In genomic region chr6:4017058-4017457, GRCh38 we compare ENCODE assay signal across 8 cellular contexts.
DNase-seq lines count a peak whose midpoint lies in the region; ATAC-seq and TF ChIP-seq lines count a peak whose summit lies in the region.

No MANE protein-coding gene starts in this region.

- H3K4me3 ChIP-seq in HFF-Myc (replicated peaks; ENCODE audit: low read depth, low read length) (peak overlapping the region; percentile 77), foreskin fibroblast (ENCODE audit: low read depth in 1 of 2, low read length in 2 of 2) (peak overlapping the region; percentile 63 to 70), skin epidermis (peak overlapping the region in 2 of 7 experiments; percentile 67 to 73)

- intact Hi-C loops in posterior vena cava (cut with DNase I) = loop anchor here in 1 of 2 donors (10.0 kb wide), 1 partner anchor 732 kb away; no protein-coding TSS in a partner anchor

- no peak for DNase-seq in HFF-Myc (ENCODE audit: extremely low read depth, low read depth)
- no peak for DNase-seq in foreskin fibroblast
- no peak for DNase-seq in NCI-H2081 (lab: John Stamatoyannopoulos, UW)
- no peak for DNase-seq in posterior vena cava (ENCODE audit: low spot score)

- H3K27ac ChIP-seq in VCaP = peak overlapping the region; percentile 96
- peak overlapping the region in 12 of 21 experiments; percentile 92 to 98 (median 96) for H3K27ac ChIP-seq in skin epidermis

- ATAC-seq in GM21423 (IDR thresholded peaks at IDR 0.05; ENCODE audit: unreplicated experiment) (no peak), HG02852 (IDR thresholded peaks at IDR 0.05; ENCODE audit: unreplicated experiment) (no peak)

- TF ChIP-seq CTCF in HFF-Myc (IDR thresholded peaks at IDR 0.05; ENCODE audit: low read depth, low read length, missing control alignments) = no peak
- TF ChIP-seq CTCF in VCaP (conservative IDR thresholded peaks at IDR 0.05) = no peak
- no peak for TF ChIP-seq CTCF in foreskin fibroblast (IDR thresholded peaks at IDR 0.05; ENCODE audit: low read depth, low read length)
